In the genomic region with DNA sequence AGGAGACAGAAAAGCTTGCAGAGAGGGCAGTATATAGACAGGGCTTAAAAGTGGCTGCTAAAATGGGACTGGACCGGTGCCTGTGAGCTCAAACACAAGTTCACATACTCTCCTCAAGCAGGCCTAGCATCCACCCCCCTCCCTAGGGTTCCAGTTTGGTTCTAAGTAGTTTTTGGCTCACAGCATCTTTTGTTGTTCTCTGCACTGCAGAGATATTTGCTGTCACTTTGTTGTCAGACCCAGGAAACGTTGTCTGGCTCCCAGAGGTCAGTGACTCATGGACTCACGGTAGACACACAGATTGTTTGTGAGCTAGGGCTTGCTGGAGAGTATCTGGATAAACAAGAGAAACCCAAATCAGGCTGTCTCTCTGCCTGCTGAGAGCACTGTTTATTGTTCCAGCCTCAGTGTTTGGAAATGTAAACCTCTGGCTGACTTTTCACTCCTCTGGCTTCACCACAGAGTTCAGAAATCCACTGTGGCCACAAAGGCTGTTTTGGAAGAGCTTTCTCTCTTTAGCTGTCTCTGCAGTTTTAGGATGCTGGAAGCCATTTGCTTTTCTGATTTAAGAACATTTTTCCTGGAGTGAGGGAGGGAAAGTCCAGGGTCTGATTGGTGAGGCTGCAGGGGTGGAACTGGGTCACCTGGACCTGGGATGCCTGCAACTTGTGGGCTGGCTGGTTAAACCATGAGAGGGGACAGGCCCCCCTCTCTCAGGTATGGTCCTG, we compare ENCODE assay signal across 11 cellular contexts.
A peak's percentile ranks its signal among the peaks of the same experiment; 100 is the strongest.
DNase-seq lines count a peak whose midpoint lies in the region; ATAC-seq and TF ChIP-seq lines count a peak whose summit lies in the region.
"Had no signal": no experiment of that assay in that cellular context is flagged by ENCODE, and none has a peak within 500 bp of the region (broad histone marks: within the 10 kb centered on the region; RNA-seq: fewer than 3 reads in every experiment).

No MANE protein-coding gene starts in this region.

- intact Hi-C loops in A673 (cut with micrococcal nuclease; ENCODE audit: unreplicated experiment), result no loop called here

- WGBS in trophoblast cell (ENCODE audit: extremely low coverage, insufficient coverage, insufficient read length), result no CpG with 5 or more reads among the region's 3 CpGs

- no peak overlapping the region for H3K4me2 ChIP-seq in trophoblast cell (ENCODE audit: low read length)

- CTCF ChIA-PET in A673 (lab: Charles Lee), result interaction anchor here (0.5 to 1.0 kb wide), 2 partner anchors 11 to 726 kb away, joined by 3 to 7 read pairs; no protein-coding TSS in a partner anchor

- no peak overlapping the region for H2BK5ac ChIP-seq in trophoblast cell (ENCODE audit: low read depth, low read length, poor library complexity)

- no peak overlapping the region for H4K91ac ChIP-seq in trophoblast cell (ENCODE audit: low read depth, low read length)

- H3K27ac Mint-ChIP-seq in effector memory CD8-positive, alpha-beta T cell, result no peak overlapping the region
- H3K27ac Mint-ChIP-seq: immature natural killer cell had no signal

- H3K4me3 ChIP-seq in fibroblast of villous mesenchyme (ENCODE audit: low read depth, low read length) (no peak overlapping the region), trophoblast cell (ENCODE audit: low read depth, low read length) (no peak overlapping the region), A673 (ENCODE audit: low read depth, low read length, poor library complexity, severe bottlenecking) (no peak overlapping the region)

- H2AFZ ChIP-seq in trophoblast cell (ENCODE audit: insufficient read depth, low read length, poor library complexity), result no peak overlapping the region

- no peak overlapping the region for H3K4ac ChIP-seq in trophoblast cell (ENCODE audit: low read depth, low read length)

- BruUV-seq in A673 (replicated peaks; lab: Mats Ljungman, UMichigan), result no TSS peak

- POLR2A ChIA-PET in A673 (lab: Charles Lee; ENCODE audit: low non-redundant PET), result no interaction called here

- DNase-seq in COLO829 (ENCODE audit: low spot score) (peak; percentile 71), SK-MEL-5 (ENCODE audit: low read depth, low spot score) (peak; percentile 8), fibroblast of villous mesenchyme (ENCODE audit: low read depth) (peak; percentile 90), trophoblast cell (no peak), NCI-H2171 treated with DMSO at 0.1 percent for 48 hours (lab: John Stamatoyannopoulos, UW) (no peak), A673 (ENCODE audit: low spot score) (no peak)
- DNase-seq in effector memory CD8-positive, alpha-beta T cell, result no peak
- no peak for DNase-seq in stimulated activated CD4-positive, alpha-beta T cell treated with anti-CD3 and anti-CD28 coated beads, Interleukin-12 subunit alpha, Interleukin-12 subunit beta, amount 100 ng/mL, for 4 hours
- DNase-seq: immature natural killer cell; NCI-H446; stimulated activated CD4-positive, alpha-beta T cell treated with anti-CD3 and anti-CD28 coated beads, Interleukin-2, amount 100 ng/mL, for 24 hours had no signal

- no peak overlapping the region for H3K18ac ChIP-seq in trophoblast cell (ENCODE audit: low read length)

- H4K8ac ChIP-seq in trophoblast cell (ENCODE audit: low read depth, low read length), result no peak overlapping the region

- H3K36me3 Mint-ChIP-seq in effector memory CD8-positive, alpha-beta T cell (ENCODE audit: insufficient read depth), result no peaks in the 10 kb centered on the region
- H3K36me3 Mint-ChIP-seq: immature natural killer cell had no signal

- no peaks in the 10 kb centered on the region for H3K4me1 Mint-ChIP-seq in effector memory CD8-positive, alpha-beta T cell (ENCODE audit: low read depth in 2 of 2)
- H3K4me1 Mint-ChIP-seq: immature natural killer cell had no signal

- no peak overlapping the region for H4K12ac ChIP-seq in trophoblast cell (ENCODE audit: low read depth, low read length)

- H3K9me3 Mint-ChIP-seq in effector memory CD8-positive, alpha-beta T cell, result no peaks in the 10 kb centered on the region
- H3K9me3 Mint-ChIP-seq: immature natural killer cell had no signal

- peaks cover 0 to 2% of the 10 kb centered on the region in 2 experiments for H3K4me1 ChIP-seq in trophoblast cell (ENCODE audit: control insufficient read depth in 1 of 2, insufficient read depth in 2 of 2, low read length in 2 of 2)
- H3K4me1 ChIP-seq in A673 (ENCODE audit: insufficient read depth, low read length, poor library complexity, severe bottlenecking), result peaks cover 1% of the 10 kb centered on the region

- peak overlapping the region; percentile 12 for H3K27ac ChIP-seq in trophoblast cell (ENCODE audit: low read depth, low read length)
- no peak overlapping the region for H3K27ac ChIP-seq in A673 (ENCODE audit: low read depth, low read length, poor library complexity, severe bottlenecking)

- no peak overlapping the region for H2BK120ac ChIP-seq in trophoblast cell (ENCODE audit: insufficient read depth, low read length, poor library complexity)

- no peaks in the 10 kb centered on the region for H3K36me3 ChIP-seq in trophoblast cell (ENCODE audit: control insufficient read depth in 1 of 2, insufficient read depth in 2 of 2, low read length in 2 of 2)
- no peaks in the 10 kb centered on the region for H3K36me3 ChIP-seq in A673 (ENCODE audit: insufficient read depth, low read length, poor library complexity, severe bottlenecking)

- H3K27me3 ChIP-seq in trophoblast cell (ENCODE audit: insufficient read depth, low read length), result no peaks in the 10 kb centered on the region
- no peaks in the 10 kb centered on the region for H3K27me3 ChIP-seq in A673 (replicated peaks; ENCODE audit: insufficient read depth, low read depth, low read length, poor library complexity)

- H3K23ac ChIP-seq in trophoblast cell (ENCODE audit: low read length), result no peak overlapping the region

- no peak overlapping the region for H3K9ac ChIP-seq in trophoblast cell (ENCODE audit: low read length)

- H3K14ac ChIP-seq in trophoblast cell (ENCODE audit: low read length), result no peak overlapping the region

- no peaks in the 10 kb centered on the region for H3K79me1 ChIP-seq in trophoblast cell (ENCODE audit: low read length)

- TF ChIP-seq CTCF in fibroblast of villous mesenchyme (IDR thresholded peaks at IDR 0.05; ENCODE audit: insufficient read depth, low read depth, low read length), result no peak
- TF ChIP-seq CTCF in A673 (conservative IDR thresholded peaks at IDR 0.05; ENCODE audit: low read depth, low read length), result no peak

- no peaks in the 10 kb centered on the region for H3K79me2 ChIP-seq in trophoblast cell (ENCODE audit: control insufficient read depth, insufficient read depth, low read length, poor library complexity)

- no peak overlapping the region for H2BK12ac ChIP-seq in trophoblast cell (ENCODE audit: low read length)

- no peak overlapping the region for H3K4me3 Mint-ChIP-seq in effector memory CD8-positive, alpha-beta T cell
- H3K4me3 Mint-ChIP-seq: immature natural killer cell had no signal

- ATAC-seq in effector memory CD8-positive, alpha-beta T cell (replicated peaks), result no peak

- in situ Hi-C loops in SK-MEL-5 (cut with HindIII; ENCODE audit: low pct_unique_long_range_greater_than_20kb, low sequenced_read_pairs), result no loop called here

- peaks cover 50% of the 10 kb centered on the region in 2 donors for H3K27me3 Mint-ChIP-seq in effector memory CD8-positive, alpha-beta T cell

- no peak overlapping the region for H2AK5ac ChIP-seq in trophoblast cell (ENCODE audit: low read length)

- H3K9me3 ChIP-seq in trophoblast cell (ENCODE audit: insufficient read depth, low read depth, low read length), result no peaks in the 10 kb centered on the region
- no peaks in the 10 kb centered on the region for H3K9me3 ChIP-seq in A673 (ENCODE audit: low read depth, low read length, poor library complexity, severe bottlenecking)

Comparison
In these comparisons a context has a peak if more than half of its experiments do, and no peak if none do; other contexts are left out.
1. DNase-seq: peak in COLO829 (single experiment), SK-MEL-5 (single experiment) and fibroblast of villous mesenchyme (single experiment); none in trophoblast cell (0 of 2), effector memory CD8-positive, alpha-beta T cell (0 of 3), stimulated activated CD4-positive, alpha-beta T cell treated with anti-CD3 and anti-CD28 coated beads, Interleukin-12 subunit alpha, Interleukin-12 subunit beta, amount 100 ng/mL, for 4 hours (single experiment), NCI-H2171 treated with DMSO at 0.1 percent for 48 hours (single experiment) and A673 (single experiment).